ENCODE assay signal across 9 cellular contexts in the genomic region with DNA sequence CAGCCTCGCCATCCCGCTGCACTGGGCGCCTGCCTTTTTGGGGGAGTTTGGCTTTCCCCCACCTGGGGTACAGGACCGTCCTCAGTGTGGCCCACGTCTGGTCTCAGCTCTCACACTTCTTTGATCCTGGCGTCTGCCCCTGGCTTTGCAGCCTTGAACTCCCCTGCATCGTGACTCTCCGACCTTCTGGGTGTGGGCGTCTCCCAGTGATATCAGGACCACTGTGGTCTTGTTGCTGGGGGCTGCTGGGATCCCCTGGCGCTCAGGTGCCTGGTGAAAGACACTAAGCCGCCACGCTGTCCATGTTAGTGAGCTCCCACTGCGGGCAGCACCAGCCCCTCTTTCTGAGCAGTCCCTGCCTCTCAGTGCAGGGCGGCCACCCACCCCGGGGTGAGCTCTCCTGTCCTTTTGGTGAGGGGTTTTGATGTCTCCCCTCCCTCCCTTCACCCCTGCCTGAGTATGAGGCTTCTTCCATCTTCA. TPM values are rescaled to one million over a fixed set of nuclear protein-coding genes. Genes with fewer than 3 reads are reported as not detected.
DNase-seq lines count a peak whose midpoint lies in the region; ATAC-seq and TF ChIP-seq lines count a peak whose summit lies in the region.
"Had no signal": no experiment of that assay in that cellular context is flagged by ENCODE, and none has a peak within 500 bp of the region (broad histone marks: within the 10 kb centered on the region; RNA-seq: fewer than 3 reads in every experiment).

No MANE protein-coding gene starts in this region.

- DNase-seq in activated CD4-positive, alpha-beta T cell treated with anti-CD3 and anti-CD28 coated beads for 36 hours = peak; percentile 52
- DNase-seq in activated CD4-positive, alpha-beta T cell treated with anti-CD3 and anti-CD28 coated beads, Interleukin-2, amount 50 U/mL, for 1 hour = no peak
- DNase-seq in activated naive CD8-positive, alpha-beta T cell treated with anti-CD3 and anti-CD28 coated beads for 36 hours = peak; percentile 48
- DNase-seq in left lung (no peak), ureter (ENCODE audit: low spot score) (no peak), occipital lobe (lab: John Stamatoyannopoulos, UW) (no peak)
- DNase-seq: NCI-H774 had no signal

- H3K9me3 Mint-ChIP-seq in activated CD4-positive, alpha-beta T cell treated with anti-CD3 and anti-CD28 coated beads for 36 hours (ENCODE audit: low read depth) = no peaks in the 10 kb centered on the region
- no peaks in the 10 kb centered on the region for H3K9me3 Mint-ChIP-seq in activated naive CD8-positive, alpha-beta T cell treated with anti-CD3 and anti-CD28 coated beads for 36 hours

- H3K4me1 Mint-ChIP-seq in activated CD4-positive, alpha-beta T cell treated with anti-CD3 and anti-CD28 coated beads for 36 hours = peaks cover 46% of the 10 kb centered on the region
- H3K4me1 Mint-ChIP-seq in activated naive CD8-positive, alpha-beta T cell treated with anti-CD3 and anti-CD28 coated beads for 36 hours = peaks cover 44% of the 10 kb centered on the region

- TF ChIP-seq CTCF in left lung (IDR thresholded peaks at IDR 0.05) = no peak

- H3K9ac ChIP-seq in subcutaneous abdominal adipose tissue (ENCODE audit: low read length in 5 of 5) = peak overlapping the region in 4 of 5 donors; percentile 80 to 95 (median 89)

- H3K9me3 ChIP-seq in left lung (no peaks in the 10 kb centered on the region), subcutaneous abdominal adipose tissue (ENCODE audit: control insufficient read depth in 5 of 5, low read length in 5 of 5) (no peaks in the 10 kb centered on the region)

- ATAC-seq in activated CD4-positive, alpha-beta T cell treated with anti-CD3 and anti-CD28 coated beads for 36 hours = no peak
- no peak for ATAC-seq in left lung
- no peak for ATAC-seq in GM19351 (IDR thresholded peaks at IDR 0.05; ENCODE audit: unreplicated experiment)

- intact Hi-C loops in activated CD4-positive, alpha-beta T cell treated with anti-CD3 and anti-CD28 coated beads for 36 hours (cut with DNase I, micrococcal nuclease) = no loop called here
- intact Hi-C loops in left lung (cut with DNase I) = no loop called here

- H3K4me3 ChIP-seq in left lung (peak overlapping the region; percentile 94 to 99), subcutaneous abdominal adipose tissue (ENCODE audit: low read depth in 1 of 5, low read length in 5 of 5) (peak overlapping the region; percentile 43 to 77 (median 70))

- POLR2A ChIA-PET in activated CD4-positive, alpha-beta T cell treated with anti-CD3 and anti-CD28 coated beads for 36 hours (lab: Charles Lee) = interaction anchor here (0.6 to 3.0 kb wide), 4 partner anchors 21 to 240 kb away, joined by 3 to 35 read pairs (median 3); a partner anchor contains a TSS

- H3K36me3 ChIP-seq in left lung (peaks cover 6 to 26% of the 10 kb centered on the region in 2 donors), subcutaneous abdominal adipose tissue (ENCODE audit: control insufficient read depth in 5 of 5, insufficient read depth in 5 of 5, low read length in 5 of 5) (peaks cover 0 to 32% (median 22%) of the 10 kb centered on the region in 5 donors)

- peak overlapping the region; percentile 83 for H3K4me3 Mint-ChIP-seq in activated CD4-positive, alpha-beta T cell treated with anti-CD3 and anti-CD28 coated beads for 36 hours
- H3K4me3 Mint-ChIP-seq in activated naive CD8-positive, alpha-beta T cell treated with anti-CD3 and anti-CD28 coated beads for 36 hours = peak overlapping the region; percentile 94

- no peaks in the 10 kb centered on the region for H3K27me3 Mint-ChIP-seq in activated CD4-positive, alpha-beta T cell treated with anti-CD3 and anti-CD28 coated beads for 36 hours
- H3K27me3 Mint-ChIP-seq in activated naive CD8-positive, alpha-beta T cell treated with anti-CD3 and anti-CD28 coated beads for 36 hours = peaks cover 10% of the 10 kb centered on the region

- peaks cover 24% of the 10 kb centered on the region for H3K36me3 Mint-ChIP-seq in activated CD4-positive, alpha-beta T cell treated with anti-CD3 and anti-CD28 coated beads for 36 hours (ENCODE audit: low read depth)
- H3K36me3 Mint-ChIP-seq in activated naive CD8-positive, alpha-beta T cell treated with anti-CD3 and anti-CD28 coated beads for 36 hours = peaks cover 7% of the 10 kb centered on the region

- H3K27ac Mint-ChIP-seq in activated CD4-positive, alpha-beta T cell treated with anti-CD3 and anti-CD28 coated beads for 36 hours = peak overlapping the region; percentile 91
- peak overlapping the region; percentile 92 for H3K27ac Mint-ChIP-seq in activated naive CD8-positive, alpha-beta T cell treated with anti-CD3 and anti-CD28 coated beads for 36 hours

- peaks cover 17 to 52% of the 10 kb centered on the region in 2 donors for H3K4me1 ChIP-seq in left lung
- peaks cover 15 to 48% (median 34%) of the 10 kb centered on the region in 5 donors for H3K4me1 ChIP-seq in subcutaneous abdominal adipose tissue (ENCODE audit: control insufficient read depth in 5 of 5, insufficient read depth in 5 of 5, low read length in 5 of 5)

- H3K27ac ChIP-seq in left lung (peak overlapping the region in 1 of 2 donors; percentile 92), subcutaneous abdominal adipose tissue (ENCODE audit: low read depth, low read length) (no peak overlapping the region)

- CTCF ChIA-PET in activated CD4-positive, alpha-beta T cell treated with anti-CD3 and anti-CD28 coated beads for 36 hours (lab: Charles Lee) = interaction anchor here (1.0 to 1.1 kb wide), 2 partner anchors 20 to 51 kb away, joined by 3 read pairs; a partner anchor contains a TSS

- H3K27me3 ChIP-seq in left lung (no peaks in the 10 kb centered on the region), subcutaneous abdominal adipose tissue (ENCODE audit: control insufficient read depth in 5 of 5, insufficient read depth in 4 of 5, low read length in 5 of 5) (peaks cover 0 to 2% (median 0%) of the 10 kb centered on the region in 5 donors)

RNA-seq across cellular contexts. Expression of a gene that starts 1.3 kb away (rescaled TPM):
- 10 to 100 TPM; 61.0 to 93.8 TPM for total RNA-seq in activated CD4-positive, alpha-beta T cell treated with anti-CD3 and anti-CD28 coated beads for 36 hours
- total RNA-seq in activated naive CD8-positive, alpha-beta T cell treated with anti-CD3 and anti-CD28 coated beads for 36 hours = 10 to 100 TPM; 59.0 to 62.1 TPM
- total RNA-seq in left lung (10 to 100 TPM; 35.2 to 46.0 TPM), ureter (54.6 TPM), occipital lobe (4.4 TPM)

RNA-seq across cellular contexts. Expression of a gene that starts 20.7 kb away (rescaled TPM):
- 1 to 10 TPM; 3.5 to 3.6 TPM for total RNA-seq in activated CD4-positive, alpha-beta T cell treated with anti-CD3 and anti-CD28 coated beads for 36 hours
- total RNA-seq in activated naive CD8-positive, alpha-beta T cell treated with anti-CD3 and anti-CD28 coated beads for 36 hours = 1 to 10 TPM; 3.2 to 4.1 TPM
- 1 to 10 TPM; 5.4 to 6.5 TPM for total RNA-seq in left lung
- 5.8 TPM for total RNA-seq in ureter
- 4.2 TPM for total RNA-seq in occipital lobe

RNA-seq across cellular contexts. Expression of a gene that starts 23.3 kb away (rescaled TPM):
- total RNA-seq in activated CD4-positive, alpha-beta T cell treated with anti-CD3 and anti-CD28 coated beads for 36 hours = 100 to 1,000 TPM in 1 of 2 experiments, 10 to 100 TPM in 1; 85.5 to 115 TPM
- total RNA-seq in activated naive CD8-positive, alpha-beta T cell treated with anti-CD3 and anti-CD28 coated beads for 36 hours = 100 to 1,000 TPM; 120 to 124 TPM
- total RNA-seq in left lung = 10 to 100 TPM; 46.8 to 49.5 TPM
- 59.0 TPM for total RNA-seq in ureter
- total RNA-seq in occipital lobe = 24.0 TPM

RNA-seq across cellular contexts. Expression of a gene that starts 23.4 kb away (rescaled TPM):
- 10 to 100 TPM; 28.5 to 39.3 TPM for total RNA-seq in activated CD4-positive, alpha-beta T cell treated with anti-CD3 and anti-CD28 coated beads for 36 hours
- total RNA-seq in activated naive CD8-positive, alpha-beta T cell treated with anti-CD3 and anti-CD28 coated beads for 36 hours = 10 to 100 TPM; 33.3 to 38.5 TPM
- total RNA-seq in left lung (10 to 100 TPM; 17.4 to 18.7 TPM), ureter (16.8 TPM), occipital lobe (5.8 TPM)

RNA-seq across cellular contexts. Expression of a gene that starts 34.1 kb away (rescaled TPM):
- under 1 TPM; 0.39 to 0.55 TPM for total RNA-seq in activated CD4-positive, alpha-beta T cell treated with anti-CD3 and anti-CD28 coated beads for 36 hours
- not detected for total RNA-seq in activated naive CD8-positive, alpha-beta T cell treated with anti-CD3 and anti-CD28 coated beads for 36 hours
- total RNA-seq in left lung = 10 to 100 TPM; 45.3 to 74.0 TPM
- 155 TPM for total RNA-seq in ureter
- not detected for total RNA-seq in occipital lobe

Comparison
In these comparisons a context has a peak if more than half of its experiments do, and no peak if none do; other contexts are left out.
1. DNase-seq: peak in activated CD4-positive, alpha-beta T cell treated with anti-CD3 and anti-CD28 coated beads for 36 hours (single experiment) and activated naive CD8-positive, alpha-beta T cell treated with anti-CD3 and anti-CD28 coated beads for 36 hours (single experiment); none in activated CD4-positive, alpha-beta T cell treated with anti-CD3 and anti-CD28 coated beads, Interleukin-2, amount 50 U/mL, for 1 hour (single experiment), left lung (0 of 2), ureter (single experiment) and occipital lobe (single experiment).